In genomic region chr3:148319161-148319915, GRCh38 we compare ENCODE assay signal across 9 cellular contexts.
DNase-seq lines count a peak whose midpoint lies in the region; ATAC-seq and TF ChIP-seq lines count a peak whose summit lies in the region.
"Had no signal": no experiment of that assay in that cellular context is flagged by ENCODE, and none has a peak within 500 bp of the region (broad histone marks: within the 10 kb centered on the region; RNA-seq: fewer than 3 reads in every experiment).

No MANE protein-coding gene starts in this region.

- no peaks in the 10 kb centered on the region for H3K9me3 ChIP-seq in suprapubic skin
- H3K9me3 ChIP-seq: thoracic aorta had no signal

- DNase-seq in GM10248 (ENCODE audit: extremely low spot score) (peak; percentile 24), astrocyte of the cerebellum (ENCODE audit: low read depth) (peak; percentile 32), NCI-H2196 treated with DMSO at 0.1 percent for 48 hours (lab: John Stamatoyannopoulos, UW; ENCODE audit: unreplicated experiment) (no peak), suprapubic skin (ENCODE audit: low spot score in 2 of 2) (no peak), SHP77 treated with DMSO at 0.1 percent for 48 hours (lab: John Stamatoyannopoulos, UW) (no peak), NCI-H345 treated with DMSO at 0.1 percent for 48 hours (lab: John Stamatoyannopoulos, UW; ENCODE audit: unreplicated experiment) (no peak)

- peak; percentile 96 for ATAC-seq in GM21515 (IDR thresholded peaks at IDR 0.05; ENCODE audit: unreplicated experiment)
- ATAC-seq in HG03565 (IDR thresholded peaks at IDR 0.05; ENCODE audit: unreplicated experiment): peak; percentile 91

- no peak overlapping the region for H3K4me3 ChIP-seq in astrocyte of the cerebellum (ENCODE audit: low read depth, low read length)
- no peak overlapping the region for H3K4me3 ChIP-seq in suprapubic skin
- H3K4me3 ChIP-seq: thoracic aorta had no signal

- CTCF ChIA-PET in GM10248 (lab: Yijun Ruan, JAX): interaction anchor here (1.9 kb wide), 1 partner anchor 11 kb away, joined by 4 read pairs; no protein-coding TSS in a partner anchor

- in situ Hi-C loops in astrocyte of the cerebellum (cut with HindIII; ENCODE audit: low sequenced_read_pairs): no loop called here

- no peaks in the 10 kb centered on the region for H3K4me1 ChIP-seq in suprapubic skin

- no peaks in the 10 kb centered on the region for H3K27me3 ChIP-seq in suprapubic skin

- 60% methylated on average over 7 of the region's 7 CpGs for WGBS in suprapubic skin

- no peak overlapping the region for H3K27ac ChIP-seq in suprapubic skin
- H3K27ac ChIP-seq: thoracic aorta had no signal

- H3K36me3 ChIP-seq in suprapubic skin: no peaks in the 10 kb centered on the region
- H3K36me3 ChIP-seq: thoracic aorta had no signal

- POLR2A ChIA-PET in GM10248 (lab: Yijun Ruan, JAX): no interaction called here

- TF ChIP-seq CTCF in GM10248 (IDR thresholded peaks at IDR 0.05; ENCODE audit: control extremely low read depth, extremely low read depth, low read depth, missing control alignments) (no peak), astrocyte of the cerebellum (IDR thresholded peaks at IDR 0.05; ENCODE audit: low read depth, low read length, missing control alignments) (no peak), suprapubic skin (IDR thresholded peaks at IDR 0.05) (no peak)

- no peak for TF ChIP-seq POLR2A in suprapubic skin (IDR thresholded peaks at IDR 0.05)

- no peak for TF ChIP-seq EP300 in suprapubic skin (IDR thresholded peaks at IDR 0.05)

Comparison
In these comparisons a context has a peak if more than half of its experiments do, and no peak if none do; other contexts are left out.
1. DNase-seq: peak in GM10248 (single experiment) and astrocyte of the cerebellum (single experiment); none in NCI-H2196 treated with DMSO at 0.1 percent for 48 hours (single experiment), suprapubic skin (0 of 2), SHP77 treated with DMSO at 0.1 percent for 48 hours (single experiment) and NCI-H345 treated with DMSO at 0.1 percent for 48 hours (single experiment).